ENCODE assay signal across 9 cellular contexts in genomic region chr2:39128919-39129391, GRCh38. TPM values are rescaled to one million over a fixed set of nuclear protein-coding genes. Genes with fewer than 3 reads are reported as not detected.
A peak's percentile ranks its signal among the peaks of the same experiment; 100 is the strongest.
DNase-seq lines count a peak whose midpoint lies in the region; ATAC-seq and TF ChIP-seq lines count a peak whose summit lies in the region.
"Had no signal": no experiment of that assay in that cellular context is flagged by ENCODE, and none has a peak within 500 bp of the region (broad histone marks: within the 10 kb centered on the region; RNA-seq: fewer than 3 reads in every experiment).

No MANE protein-coding gene starts in this region.

- TF ChIP-seq CTCF in foreskin fibroblast (IDR thresholded peaks at IDR 0.05; ENCODE audit: low read depth, low read length): no peak

- DNase-seq in activated CD4-positive, alpha-beta T cell treated with anti-CD3 and anti-CD28 coated beads, Interleukin-2, amount 50 U/mL, for 1 hour: peak; percentile 40
- peak; percentile 64 for DNase-seq in iris pigment epithelial cell (ENCODE audit: low read depth)
- no peak for DNase-seq in foreskin fibroblast
- no peak for DNase-seq in H4 (ENCODE audit: low spot score)
- no peak for DNase-seq in NCI-H1417 (lab: John Stamatoyannopoulos, UW)
- no peak for DNase-seq in NCI-H1694 (lab: John Stamatoyannopoulos, UW)

- ATAC-seq in GM19328 (IDR thresholded peaks at IDR 0.05; ENCODE audit: unreplicated experiment) (peak; percentile 36), HG03175 (IDR thresholded peaks at IDR 0.05; ENCODE audit: unreplicated experiment) (peak; percentile 47)
- ATAC-seq: left colon had no signal

- no peak overlapping the region for H3K4me3 ChIP-seq in foreskin fibroblast (ENCODE audit: low read depth in 1 of 2, low read length in 2 of 2)

RNA-seq across cellular contexts. Expression of gene SOS1, which starts 8.1 kb away (rescaled TPM):
- 14.3 and 25.8 TPM in 2 replicates for total RNA-seq in H4 (2014; rRNA removed; shearing (Covaris generic))

Comparison
In these comparisons a context has a peak if more than half of its experiments do, and no peak if none do; other contexts are left out.
1. DNase-seq: peak in activated CD4-positive, alpha-beta T cell treated with anti-CD3 and anti-CD28 coated beads, Interleukin-2, amount 50 U/mL, for 1 hour (single experiment) and iris pigment epithelial cell (single experiment); none in foreskin fibroblast (0 of 2), H4 (single experiment), NCI-H1417 (0 of 3) and NCI-H1694 (single experiment).